In genomic region chr1:232629250-232630046, GRCh38 we compare ENCODE assay signal across 1 cellular context.
TF ChIP-seq lines count a peak whose summit lies in the region.

No MANE protein-coding gene starts in this region.

TF ChIP-seq in SK-N-SH, 30 proteins besides CTCF, POLR2A, EP300 and RAD21 (continued from another document):
- TF ChIP-seq, protein P1, sequence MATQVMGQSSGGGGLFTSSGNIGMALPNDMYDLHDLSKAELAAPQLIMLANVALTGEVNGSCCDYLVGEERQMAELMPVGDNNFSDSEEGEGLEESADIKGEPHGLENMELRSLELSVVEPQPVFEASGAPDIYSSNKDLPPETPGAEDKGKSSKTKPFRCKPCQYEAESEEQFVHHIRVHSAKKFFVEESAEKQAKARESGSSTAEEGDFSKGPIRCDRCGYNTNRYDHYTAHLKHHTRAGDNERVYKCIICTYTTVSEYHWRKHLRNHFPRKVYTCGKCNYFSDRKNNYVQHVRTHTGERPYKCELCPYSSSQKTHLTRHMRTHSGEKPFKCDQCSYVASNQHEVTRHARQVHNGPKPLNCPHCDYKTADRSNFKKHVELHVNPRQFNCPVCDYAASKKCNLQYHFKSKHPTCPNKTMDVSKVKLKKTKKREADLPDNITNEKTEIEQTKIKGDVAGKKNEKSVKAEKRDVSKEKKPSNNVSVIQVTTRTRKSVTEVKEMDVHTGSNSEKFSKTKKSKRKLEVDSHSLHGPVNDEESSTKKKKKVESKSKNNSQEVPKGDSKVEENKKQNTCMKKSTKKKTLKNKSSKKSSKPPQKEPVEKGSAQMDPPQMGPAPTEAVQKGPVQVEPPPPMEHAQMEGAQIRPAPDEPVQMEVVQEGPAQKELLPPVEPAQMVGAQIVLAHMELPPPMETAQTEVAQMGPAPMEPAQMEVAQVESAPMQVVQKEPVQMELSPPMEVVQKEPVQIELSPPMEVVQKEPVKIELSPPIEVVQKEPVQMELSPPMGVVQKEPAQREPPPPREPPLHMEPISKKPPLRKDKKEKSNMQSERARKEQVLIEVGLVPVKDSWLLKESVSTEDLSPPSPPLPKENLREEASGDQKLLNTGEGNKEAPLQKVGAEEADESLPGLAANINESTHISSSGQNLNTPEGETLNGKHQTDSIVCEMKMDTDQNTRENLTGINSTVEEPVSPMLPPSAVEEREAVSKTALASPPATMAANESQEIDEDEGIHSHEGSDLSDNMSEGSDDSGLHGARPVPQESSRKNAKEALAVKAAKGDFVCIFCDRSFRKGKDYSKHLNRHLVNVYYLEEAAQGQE (IDR thresholded peaks at IDR 0.05; ENCODE audit: low read depth, low read length), result no peak
- TF ChIP-seq NFIC (IDR thresholded peaks at IDR 0.05; ENCODE audit: borderline replicate concordance) (no peak), GABPA (IDR thresholded peaks at IDR 0.05; ENCODE audit: low read depth) (no peak), PBX3 (IDR thresholded peaks at IDR 0.05) (no peak), GATA2 (CRISPR knock-in tag; IDR thresholded peaks at IDR 0.05) (0 out of 2 replicates have a peak, but pooled peaks have one; percentile 5), EZH2phosphoT487 (IDR thresholded peaks at IDR 0.05; ENCODE audit: borderline replicate concordance, low read depth) (peak; percentile 76), TAF1 (IDR thresholded peaks at IDR 0.05; ENCODE audit: borderline replicate concordance, low read depth, low read length) (no peak), TCF12 (IDR thresholded peaks at IDR 0.05) (no peak)
